In the genomic region with DNA sequence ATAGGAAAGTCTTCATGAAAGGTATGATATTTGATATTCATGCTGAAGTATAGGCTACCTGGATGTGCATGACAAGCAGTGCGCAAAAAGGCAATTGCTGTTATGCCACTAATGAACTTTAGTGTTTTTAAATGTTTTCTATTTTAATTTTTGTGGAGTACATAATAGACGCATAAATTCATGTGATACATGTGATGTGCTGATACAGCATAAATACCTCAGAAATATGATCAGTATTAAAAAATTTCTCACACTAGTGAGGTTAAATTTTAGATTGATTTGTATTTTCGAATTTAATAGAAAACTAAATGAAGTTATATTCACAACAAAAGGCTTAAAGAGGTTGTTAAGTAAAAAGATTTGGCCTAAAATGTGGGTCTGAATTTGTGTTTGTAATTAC, we compare ENCODE assay signal across 35 cellular contexts. TPM values are rescaled to one million over a fixed set of nuclear protein-coding genes. Genes with fewer than 3 reads are reported as not detected.
"Had no signal": no experiment of that assay in that cellular context is flagged by ENCODE, and none has a peak within 500 bp of the region (broad histone marks: within the 10 kb centered on the region; RNA-seq: fewer than 3 reads in every experiment).

No MANE protein-coding gene starts in this region.

- H3K36me3 ChIP-seq: neural progenitor cell, ovary, spleen, suprapubic skin, tibial artery, transverse colon, upper lobe of right lung, uterus had no signal

- H3K4me3 ChIP-seq: neural progenitor cell, ovary, psoas muscle, skin epidermis, smooth muscle cell, spleen, suprapubic skin, testis, tibial artery, transverse colon, upper lobe of right lung, uterus had no signal

- H3K27ac ChIP-seq: neural progenitor cell, ovary, parathyroid adenoma, psoas muscle, spleen, suprapubic skin, testis, tibial artery, transverse colon, upper lobe of right lung, uterus had no signal

- DNase-seq: naive thymus-derived CD8-positive, alpha-beta T cell; nephron progenitor cell; occipital lobe; ovary; posterior cingulate gyrus; psoas muscle; right cardiac atrium; spleen; stimulated activated CD4-positive, alpha-beta T cell treated with anti-CD3 and anti-CD28 coated beads, Interleukin-12 subunit alpha, Interleukin-12 subunit beta, amount 100 ng/mL, for 4 hours; stimulated activated CD4-positive, alpha-beta T cell treated with anti-CD3 and anti-CD28 coated beads, Interleukin-1b, Interleukin-23, amount 100 ng/mL, for 48 hours; stimulated activated CD4-positive, alpha-beta T cell treated with anti-CD3 and anti-CD28 coated beads, Interleukin-4, amount 100 ng/mL, for 1 hour; stimulated activated CD4-positive, alpha-beta T cell treated with anti-CD3 and anti-CD28 coated beads, Interleukin-4, amount 100 ng/mL, for 4 hours; stimulated activated CD8-positive, alpha-beta memory T cell treated with anti-CD3 and anti-CD28 coated beads, Interleukin-4, amount 100 ng/mL, for 48 hours; stimulated activated naive CD4-positive, alpha-beta T cell; stimulated activated naive CD8-positive, alpha-beta T cell treated with anti-CD3 and anti-CD28 coated beads, Interleukin-15, amount 100 ng/mL, for 72 hours; stimulated activated naive CD8-positive, alpha-beta T cell treated with anti-CD3 and anti-CD28 coated beads, Interleukin-15, Interleukin-2, amounts not matched to agents 100 U/mL and 50 U/mL, for 24 hours; substantia nigra; testis; tibial artery; transverse colon; upper lobe of right lung; uterus had no signal

- H3K9me3 ChIP-seq: ovary, psoas muscle, spleen, suprapubic skin, testis, tibial artery, transverse colon, upper lobe of right lung, uterus had no signal

- H3K27me3 ChIP-seq: neural progenitor cell, ovary, spleen, suprapubic skin, testis, tibial artery, transverse colon, upper lobe of right lung, uterus had no signal

- H3K4me2 ChIP-seq: neural progenitor cell, smooth muscle cell had no signal

- ATAC-seq: naive thymus-derived CD8-positive, alpha-beta T cell; natural killer cell treated with Interleukin-12 subunit alpha and Interleukin-12 subunit beta and Interleukin-15 and Interleukin-18, amount 100 ng/mL, for 72 hours; psoas muscle; right cardiac atrium; sciatic nerve; stimulated activated memory B cell treated with anti-CD40 and anti-IgM and Interleukin-4, amounts not matched to agents 10 μg/mL and 1 μg/mL and 100 μg/mL, for 72 hours; stimulated activated naive CD8-positive, alpha-beta T cell treated with anti-CD3 and anti-CD28 coated beads, Interleukin-15, amount 100 ng/mL, for 72 hours; stimulated activated naive CD8-positive, alpha-beta T cell treated with anti-CD3 and anti-CD28 coated beads, Interleukin-15, Interleukin-2, amounts not matched to agents 100 U/mL and 50 U/mL, for 24 hours; upper lobe of right lung had no signal

- H3K79me2 ChIP-seq: parathyroid adenoma had no signal

- H3K4me1 ChIP-seq: neural progenitor cell, parathyroid adenoma, psoas muscle, spleen, suprapubic skin, testis, tibial artery, transverse colon, upper lobe of right lung, uterus had no signal

- H2AFZ ChIP-seq: neural progenitor cell, parathyroid adenoma had no signal

- H3K9ac ChIP-seq: neural progenitor cell, parathyroid adenoma had no signal

RNA-seq across cellular contexts. Expression of gene UGT2A1, which starts 2.2 kb away (rescaled TPM):
- total RNA-seq: naive thymus-derived CD8-positive, alpha-beta T cell; natural killer cell treated with Interleukin-12 subunit alpha and Interleukin-12 subunit beta and Interleukin-15 and Interleukin-18, amount 100 ng/mL, for 72 hours; occipital lobe; osteoblast; ovary; progenitor cell of endocrine pancreas; psoas muscle; renal cortical epithelial cell; right cardiac atrium; sciatic nerve; smooth muscle cell; spleen; transverse colon; upper lobe of right lung; urinary bladder; uterus had no signal
- polyA plus RNA-seq: naive thymus-derived CD8-positive, alpha-beta T cell; ovary; psoas muscle; right cardiac atrium; smooth muscle cell; spleen; urinary bladder had no signal

RNA-seq across cellular contexts. Expression of gene UGT2A2, which starts 11.4 kb away (rescaled TPM):
- total RNA-seq: naive thymus-derived CD8-positive, alpha-beta T cell; natural killer cell treated with Interleukin-12 subunit alpha and Interleukin-12 subunit beta and Interleukin-15 and Interleukin-18, amount 100 ng/mL, for 72 hours; occipital lobe; osteoblast; ovary; progenitor cell of endocrine pancreas; psoas muscle; renal cortical epithelial cell; right cardiac atrium; sciatic nerve; smooth muscle cell; spleen; suprapubic skin; testis; transverse colon; upper lobe of right lung; urinary bladder had no signal
- polyA plus RNA-seq: naive thymus-derived CD8-positive, alpha-beta T cell; ovary; psoas muscle; right cardiac atrium; smooth muscle cell; spleen; thymus; urinary bladder had no signal
